In genomic region chr13:35548790-35549189, GRCh38 we compare ENCODE assay signal across 29 cellular contexts.
"Had no signal": no experiment of that assay in that cellular context is flagged by ENCODE, and none has a peak within 500 bp of the region (broad histone marks: within the 10 kb centered on the region; RNA-seq: fewer than 3 reads in every experiment).

No MANE protein-coding gene starts in this region.

- H3K4me1 ChIP-seq: adrenal gland had no signal

- DNase-seq: activated B cell treated with CpG ODN at 0.5 μM for 24 hours; activated CD4-positive, alpha-beta memory T cell treated with anti-CD3 and anti-CD28 coated beads, Interleukin-2, amount 10 ng/mL, durations not matched to agents 7 days and 5 days; activated CD4-positive, alpha-beta T cell treated with anti-CD3 and anti-CD28 coated beads for 36 hours; activated CD4-positive, alpha-beta T cell treated with anti-CD3 and anti-CD28 coated beads for 48 hours; activated CD4-positive, alpha-beta T cell treated with anti-CD3 and anti-CD28 coated beads, Interleukin-2, amount 10 ng/mL, durations not matched to agents 7 days and 5 days; activated CD4-positive, alpha-beta T cell treated with anti-CD3 and anti-CD28 coated beads, Interleukin-2, amount 50 U/mL, for 48 hours; activated CD4-positive, CD25-positive, alpha-beta regulatory T cell treated with anti-CD3 and anti-CD28 coated beads, Interleukin-2, amount 50 U/mL, for 72 hours; activated CD8-positive, alpha-beta memory T cell treated with anti-CD3 and anti-CD28 coated beads for 24 hours; activated CD8-positive, alpha-beta memory T cell treated with anti-CD3 and anti-CD28 coated beads, Interleukin-2, amount 10 ng/mL, durations not matched to agents 7 days and 5 days; activated CD8-positive, alpha-beta T cell treated with anti-CD3 and anti-CD28 coated beads, Interleukin-2, amount 10 ng/mL, durations not matched to agents 7 days and 5 days; activated effector memory CD4-positive, alpha-beta T cell treated with anti-CD3 and anti-CD28 coated beads, Interleukin-2, amount 50 U/mL, for 16 hours; activated gamma-delta T cell treated with Interleukin-2 at 50 U/mL for 16 hours; activated naive CD4-positive, alpha-beta T cell; activated naive CD4-positive, alpha-beta T cell treated with anti-CD3 and anti-CD28 coated beads for 36 hours; activated naive CD4-positive, alpha-beta T cell treated with anti-CD3 and anti-CD28 coated beads, Interleukin-2, amount 50 U/mL, for 16 hours; activated naive CD8-positive, alpha-beta T cell treated with anti-CD3 and anti-CD28 coated beads for 36 hours; activated T-cell treated with anti-CD3 and anti-CD28 coated beads for 4 hours; activated T-cell treated with anti-CD3 and anti-CD28 coated beads, Interleukin-2, amount 50 U/mL, for 1 hour; activated T-cell treated with anti-CD3 and anti-CD28 coated beads, Interleukin-2, amount 50 U/mL, for 4 hours; activated T-cell treated with anti-CD3 and anti-CD28 coated beads, Interleukin-2, amount 50 U/mL, for 72 hours; aorta; caudate nucleus; cerebellar nuclear complex; T-helper 9 cell had no signal

- ATAC-seq: activated CD4-positive, alpha-beta T cell treated with anti-CD3 and anti-CD28 coated beads for 36 hours; activated CD8-positive, alpha-beta memory T cell treated with anti-CD3 and anti-CD28 coated beads, Interleukin-2, amount 10 ng/mL, durations not matched to agents 7 days and 5 days; activated CD8-positive, alpha-beta T cell treated with anti-CD3 and anti-CD28 coated beads, Interleukin-2, amount 10 ng/mL, durations not matched to agents 7 days and 5 days; activated naive CD4-positive, alpha-beta T cell treated with anti-CD3 and anti-CD28 coated beads, Interleukin-2, amount 50 U/mL, for 72 hours; activated T-cell treated with anti-CD3 and anti-CD28 coated beads, Interleukin-2, amount 50 U/mL, for 4 hours; activated T-cell treated with anti-CD3 and anti-CD28 coated beads, Interleukin-2, amount 50 U/mL, for 72 hours; activated T-helper 17 cell treated with anti-CD3 and anti-CD28 coated beads, Interleukin-2, amount 50 U/mL, for 72 hours had no signal

- H3K36me3 ChIP-seq: adrenal gland, cardiac muscle cell had no signal

- H3K27ac ChIP-seq: adrenal gland, cardiac muscle cell, VCaP had no signal

- H3K4me3 ChIP-seq: adrenal gland, cardiac muscle cell had no signal

- H3K27me3 ChIP-seq: adrenal gland, cardiac muscle cell had no signal

- H3K9me3 ChIP-seq: adrenal gland had no signal
